2 cellular contexts compared by ENCODE assay signal in genomic region chr3:52120576-52121458, GRCh38.
TF ChIP-seq lines count a peak whose summit lies in the region.

No MANE protein-coding gene starts in this region.

TF ChIP-seq in IMR-90, 13 proteins besides CTCF, POLR2A, EP300 and RAD21:
- no peak for TF ChIP-seq CHD1 (IDR thresholded peaks at IDR 0.05; ENCODE audit: low read depth, low read length)
- no peak for TF ChIP-seq RFX5 (IDR thresholded peaks at IDR 0.05; ENCODE audit: low read depth, low read length)
- no peak for TF ChIP-seq MXI1 (IDR thresholded peaks at IDR 0.05; ENCODE audit: borderline replicate concordance, low read depth, low read length)
- no peak for TF ChIP-seq BHLHE40 (IDR thresholded peaks at IDR 0.05; ENCODE audit: low read depth, low read length)
- TF ChIP-seq ELK1 (IDR thresholded peaks at IDR 0.05; ENCODE audit: borderline replicate concordance, low read depth, low read length) = no peak
- no peak for TF ChIP-seq FOS (IDR thresholded peaks at IDR 0.05; ENCODE audit: low read depth, low read length)
- TF ChIP-seq USF2 (IDR thresholded peaks at IDR 0.05; ENCODE audit: low read depth, low read length) = no peak
- TF ChIP-seq SMC3 (IDR thresholded peaks at IDR 0.05; ENCODE audit: low read depth, low read length) = no peak
- TF ChIP-seq CEBPB (IDR thresholded peaks at IDR 0.05; ENCODE audit: low read depth, low read length) = no peak
- no peak for TF ChIP-seq MAZ (IDR thresholded peaks at IDR 0.05; ENCODE audit: borderline replicate concordance, low read depth, low read length)
- TF ChIP-seq NFE2L2 (IDR thresholded peaks at IDR 0.05; ENCODE audit: low read depth, low read length) = no peak
- TF ChIP-seq MAFK (IDR thresholded peaks at IDR 0.05; ENCODE audit: low read depth, low read length) = no peak
- TF ChIP-seq RCOR1 (IDR thresholded peaks at IDR 0.05; ENCODE audit: insufficient replicate concordance, low read length) = no peak

TF ChIP-seq in endothelial cell of umbilical vein, 7 proteins besides CTCF, POLR2A, EP300 and RAD21:
- TF ChIP-seq POLR2AphosphoS5 (IDR thresholded peaks at IDR 0.05; ENCODE audit: insufficient read depth, low read depth, low read length) (no peak), MYC (IDR thresholded peaks at IDR 0.05; ENCODE audit: low read depth, low read length) (no peak), EZH2 (IDR thresholded peaks at IDR 0.05; ENCODE audit: borderline replicate concordance, low read depth, low read length, severe bottlenecking) (no peak), JUN (IDR thresholded peaks at IDR 0.05; ENCODE audit: borderline replicate concordance, insufficient read depth, insufficient read length, low read depth) (no peak), FOS (IDR thresholded peaks at IDR 0.05; ENCODE audit: borderline replicate concordance, insufficient read depth, low read length) (no peak), MAX (IDR thresholded peaks at IDR 0.05; ENCODE audit: insufficient read depth, insufficient read length) (no peak), GATA2 (IDR thresholded peaks at IDR 0.05; ENCODE audit: insufficient read depth, insufficient read length, low read depth, low read length) (no peak)
